In genomic region chr6:28003059-28003458, GRCh38 we compare ENCODE assay signal across 1 cellular context.
TF ChIP-seq lines count a peak whose summit lies in the region.

No MANE protein-coding gene starts in this region.

TF ChIP-seq in WTC11, 78 proteins besides CTCF, POLR2A, EP300 and RAD21 (continued from another document):
- no peak for TF ChIP-seq ATF2 (CRISPR knock-in tag; IDR thresholded peaks at IDR 0.05; ENCODE audit: borderline replicate concordance, low read depth)
- no peak for TF ChIP-seq ZNF138 (CRISPR knock-in tag; conservative IDR thresholded peaks at IDR 0.05)
- no peak for TF ChIP-seq FOXK1 (CRISPR knock-in tag; IDR thresholded peaks at IDR 0.05)
- no peak for TF ChIP-seq ZNF512 (CRISPR knock-in tag; IDR thresholded peaks at IDR 0.05; ENCODE audit: borderline replicate concordance)
- TF ChIP-seq ZBTB21 (CRISPR knock-in tag; IDR thresholded peaks at IDR 0.05; ENCODE audit: borderline replicate concordance): no peak
- TF ChIP-seq ZSCAN18 (CRISPR knock-in tag; IDR thresholded peaks at IDR 0.05): no peak
- no peak for TF ChIP-seq ARID4B (CRISPR knock-in tag; IDR thresholded peaks at IDR 0.05; ENCODE audit: borderline replicate concordance)
- no peak for TF ChIP-seq OVOL2 (CRISPR knock-in tag; IDR thresholded peaks at IDR 0.05; ENCODE audit: borderline replicate concordance)
- no peak for TF ChIP-seq HMGXB4 (CRISPR knock-in tag; IDR thresholded peaks at IDR 0.05)
